In genomic region chr10:12018438-12019342, GRCh38 we compare ENCODE assay signal across 19 cellular contexts. TPM values are rescaled to one million over a fixed set of nuclear protein-coding genes. Genes with fewer than 3 reads are reported as not detected.
DNase-seq lines count a peak whose midpoint lies in the region; ATAC-seq, FAIRE-seq and TF ChIP-seq lines count a peak whose summit lies in the region.
"Had no signal": no experiment of that assay in that cellular context is flagged by ENCODE, and none has a peak within 500 bp of the region (broad histone marks: within the 10 kb centered on the region; RNA-seq: fewer than 3 reads in every experiment).

No MANE protein-coding gene starts in this region.

- no peak for TF ChIP-seq EP300 in A549 (IDR thresholded peaks at IDR 0.05)

- no peak overlapping the region for H3K4me3 Mint-ChIP-seq in stimulated activated naive CD8-positive, alpha-beta T cell treated with anti-CD3 and anti-CD28 coated beads, Interleukin-15, amount 100 ng/mL, for 72 hours
- H3K4me3 Mint-ChIP-seq: activated CD4-positive, alpha-beta memory T cell treated with anti-CD3 and anti-CD28 coated beads, Interleukin-2, amount 10 ng/mL, durations not matched to agents 7 days and 5 days; activated naive CD8-positive, alpha-beta T cell treated with anti-CD3 and anti-CD28 coated beads, Interleukin-2, amount 10 ng/mL, durations not matched to agents 7 days and 5 days; activated T-cell treated with anti-CD3 and anti-CD28 coated beads, Interleukin-2, amount 50 U/mL, for 72 hours; stimulated activated memory B cell treated with anti-CD40 and anti-IgM and Interleukin-4, amounts not matched to agents 10 μg/mL and 1 μg/mL and 100 μg/mL, for 72 hours had no signal

- H3K4me1 ChIP-seq in A549, result peaks cover 21% of the 10 kb centered on the region; the same call in 2 of the 3 replicates

- peak; percentile 65 for FAIRE-seq in A549 (lab: Jason Lieb, UNC)
- peak; percentile 67 for FAIRE-seq in H54 (lab: Jason Lieb, UNC)
- no peak for FAIRE-seq in RCC 7860 (lab: Jason Lieb, UNC)
- FAIRE-seq: bronchial epithelial cell had no signal

- H3K4me1 Mint-ChIP-seq in stimulated activated naive CD8-positive, alpha-beta T cell treated with anti-CD3 and anti-CD28 coated beads, Interleukin-15, amount 100 ng/mL, for 72 hours, result peaks cover 26% of the 10 kb centered on the region

- no peak overlapping the region for H3K4me2 ChIP-seq in A549
- H3K4me2 ChIP-seq: PC-9 had no signal

- POLR2A ChIA-PET in A549 (lab: Yijun Ruan, JAX), result no interaction called here

- no peak for TF ChIP-seq RAD21 in A549 (conservative IDR thresholded peaks at IDR 0.05 in 1 of 2, IDR thresholded peaks at IDR 0.05 in 1 of 2)

- no peak overlapping the region for H3K27ac ChIP-seq in A549
- H3K27ac ChIP-seq: PC-9, upper lobe of left lung had no signal

- no peak for ATAC-seq in A549
- no peak for ATAC-seq in stimulated activated naive CD8-positive, alpha-beta T cell treated with anti-CD3 and anti-CD28 coated beads, Interleukin-15, amount 100 ng/mL, for 72 hours
- ATAC-seq in HG03460 (IDR thresholded peaks at IDR 0.05; ENCODE audit: unreplicated experiment), result no peak
- ATAC-seq: activated T-cell treated with anti-CD3 and anti-CD28 coated beads, Interleukin-2, amount 50 U/mL, for 72 hours; stimulated activated memory B cell treated with anti-CD40 and anti-IgM and Interleukin-4, amounts not matched to agents 10 μg/mL and 1 μg/mL and 100 μg/mL, for 72 hours had no signal

- no peaks in the 10 kb centered on the region for H3K9me3 ChIP-seq in A549
- H3K9me3 ChIP-seq: upper lobe of left lung had no signal

- no peak for TF ChIP-seq CTCF in A549 (IDR thresholded peaks at IDR 0.05)

- CTCF ChIA-PET in A549 (lab: Yijun Ruan, JAX), result interaction anchor here (0.6 kb wide), 1 partner anchor 14 kb away, joined by 3 read pairs; no protein-coding TSS in a partner anchor

- no peak overlapping the region for H3K4me3 ChIP-seq in A549
- H3K4me3 ChIP-seq: PC-9, upper lobe of left lung had no signal

- no peak overlapping the region for H3K27ac Mint-ChIP-seq in stimulated activated naive CD8-positive, alpha-beta T cell treated with anti-CD3 and anti-CD28 coated beads, Interleukin-15, amount 100 ng/mL, for 72 hours
- H3K27ac Mint-ChIP-seq: activated CD4-positive, alpha-beta memory T cell treated with anti-CD3 and anti-CD28 coated beads, Interleukin-2, amount 10 ng/mL, durations not matched to agents 7 days and 5 days; activated naive CD8-positive, alpha-beta T cell treated with anti-CD3 and anti-CD28 coated beads, Interleukin-2, amount 10 ng/mL, durations not matched to agents 7 days and 5 days; activated T-cell treated with anti-CD3 and anti-CD28 coated beads, Interleukin-2, amount 50 U/mL, for 72 hours; stimulated activated memory B cell treated with anti-CD40 and anti-IgM and Interleukin-4, amounts not matched to agents 10 μg/mL and 1 μg/mL and 100 μg/mL, for 72 hours had no signal

- DNase-seq in A549 (ENCODE audit: low read depth in 1 of 2, low spot score in 1 of 2) (no peak), H54 (ENCODE audit: insufficient read length, low spot score) (no peak), amniotic epithelial cell (ENCODE audit: low read depth) (peak; percentile 91), iris pigment epithelial cell (ENCODE audit: low read depth) (peak; percentile 71), globus pallidus (ENCODE audit: low spot score) (no peak), RCC 7860 (ENCODE audit: low spot score) (no peak)
- no peak for DNase-seq in stimulated activated naive CD8-positive, alpha-beta T cell treated with anti-CD3 and anti-CD28 coated beads, Interleukin-15, amount 100 ng/mL, for 72 hours
- DNase-seq: ACHN; activated CD4-positive, alpha-beta memory T cell treated with anti-CD3 and anti-CD28 coated beads, Interleukin-2, amount 10 ng/mL, durations not matched to agents 7 days and 5 days; activated naive CD8-positive, alpha-beta T cell treated with anti-CD3 and anti-CD28 coated beads, Interleukin-2, amount 10 ng/mL, durations not matched to agents 7 days and 5 days; activated T-cell treated with anti-CD3 and anti-CD28 coated beads, Interleukin-2, amount 50 U/mL, for 72 hours; foreskin keratinocyte; NCI-H524 treated with DMSO at 0.1 percent for 48 hours; PC-9; SW 1271; upper lobe of left lung had no signal

- H3K9me3 Mint-ChIP-seq in stimulated activated naive CD8-positive, alpha-beta T cell treated with anti-CD3 and anti-CD28 coated beads, Interleukin-15, amount 100 ng/mL, for 72 hours, result no peaks in the 10 kb centered on the region
- H3K9me3 Mint-ChIP-seq: activated CD4-positive, alpha-beta memory T cell treated with anti-CD3 and anti-CD28 coated beads, Interleukin-2, amount 10 ng/mL, durations not matched to agents 7 days and 5 days; activated naive CD8-positive, alpha-beta T cell treated with anti-CD3 and anti-CD28 coated beads, Interleukin-2, amount 10 ng/mL, durations not matched to agents 7 days and 5 days; activated T-cell treated with anti-CD3 and anti-CD28 coated beads, Interleukin-2, amount 50 U/mL, for 72 hours; stimulated activated memory B cell treated with anti-CD40 and anti-IgM and Interleukin-4, amounts not matched to agents 10 μg/mL and 1 μg/mL and 100 μg/mL, for 72 hours had no signal

- 80% methylated on average over 6 of the region's 6 CpGs for WGBS in A549 (ENCODE audit: missing lambda C conversion rate)

- no peaks in the 10 kb centered on the region for H3K27me3 Mint-ChIP-seq in stimulated activated naive CD8-positive, alpha-beta T cell treated with anti-CD3 and anti-CD28 coated beads, Interleukin-15, amount 100 ng/mL, for 72 hours
- H3K27me3 Mint-ChIP-seq: activated CD4-positive, alpha-beta memory T cell treated with anti-CD3 and anti-CD28 coated beads, Interleukin-2, amount 10 ng/mL, durations not matched to agents 7 days and 5 days; activated naive CD8-positive, alpha-beta T cell treated with anti-CD3 and anti-CD28 coated beads, Interleukin-2, amount 10 ng/mL, durations not matched to agents 7 days and 5 days; stimulated activated memory B cell treated with anti-CD40 and anti-IgM and Interleukin-4, amounts not matched to agents 10 μg/mL and 1 μg/mL and 100 μg/mL, for 72 hours had no signal

- no peak for TF ChIP-seq POLR2A in A549 (IDR thresholded peaks at IDR 0.05; ENCODE audit: low read length)
- no peak for TF ChIP-seq POLR2A in H54 (IDR thresholded peaks at IDR 0.05; ENCODE audit: low read depth, low read length)

TF ChIP-seq in A549, 52 proteins besides CTCF, POLR2A, EP300 and RAD21:
- TF ChIP-seq HOXA7 (CRISPR knock-in tag; IDR thresholded peaks at IDR 0.05) (no peak), E2F6 (IDR thresholded peaks at IDR 0.05; ENCODE audit: borderline replicate concordance, low read depth) (no peak), FOSB (CRISPR knock-in tag; IDR thresholded peaks at IDR 0.05) (no peak), SREBF2 (IDR thresholded peaks at IDR 0.05) (no peak), HOXB5 (CRISPR knock-in tag; IDR thresholded peaks at IDR 0.05) (no peak), ESRRA (IDR thresholded peaks at IDR 0.05; ENCODE audit: borderline replicate concordance, low read length) (no peak), MAX (IDR thresholded peaks at IDR 0.05) (no peak), REST (IDR thresholded peaks at IDR 0.05) (no peak), FOSL2 (IDR thresholded peaks at IDR 0.05) (no peak), FOSL2 (CRISPR knock-in tag; IDR thresholded peaks at IDR 0.05) (no peak), JUNB (IDR thresholded peaks at IDR 0.05) (no peak), TFCP2L1 (CRISPR knock-in tag; IDR thresholded peaks at IDR 0.05) (no peak)

RNA-seq across cellular contexts. Expression of gene UPF2, which starts 23.9 kb away (rescaled TPM):
- polyA plus RNA-seq in A549 (2011; rRNA removed) (17.0 and 21.6 TPM in 2 replicates), A549 (2017; fragmentation: RNase III; extraction: RNeasy Plus Mini Kit Qiagen cat#74134 plus additional on column Dnase treatment) (16.5 to 18.5 TPM (median 17.3 TPM) in 3 replicates)
- polyA plus RNA-seq in A549 (2012; cell fraction: cytosol; rRNA removed), result 4.0 and 4.2 TPM in 2 replicates
- polyA plus RNA-seq in A549 (2012; cell fraction: nucleus; rRNA removed), result 3.3 and 4.9 TPM in 2 replicates
- polyA minus RNA-seq in A549 (2011; rRNA and poly(A)+ RNA removed), result 8.9 and 9.3 TPM in 2 replicates

RNA-seq across cellular contexts. Expression of gene DHTKD1, which starts 50.1 kb away (rescaled TPM):
- 21.2 and 23.0 TPM in 2 replicates for polyA plus RNA-seq in A549 (2011; rRNA removed)
- 11.4 and 16.0 TPM in 2 replicates for polyA plus RNA-seq in A549 (2012; cell fraction: cytosol; rRNA removed)
- polyA plus RNA-seq in A549 (2012; cell fraction: nucleus; rRNA removed), result 7.6 and 18.4 TPM in 2 replicates
- 10.3 to 11.9 TPM (median 11.1 TPM) in 3 replicates for polyA plus RNA-seq in A549 (2017; fragmentation: RNase III; extraction: RNeasy Plus Mini Kit Qiagen cat#74134 plus additional on column Dnase treatment)
- polyA minus RNA-seq in A549 (2011; rRNA and poly(A)+ RNA removed), result 59.9 and 84.6 TPM in 2 replicates

Comparison
In these comparisons a context has a peak if more than half of its experiments do, and no peak if none do; other contexts are left out.
1. DNase-seq: peak in amniotic epithelial cell (single experiment) and iris pigment epithelial cell (single experiment); none in A549 (0 of 2), H54 (single experiment), stimulated activated naive CD8-positive, alpha-beta T cell treated with anti-CD3 and anti-CD28 coated beads, Interleukin-15, amount 100 ng/mL, for 72 hours (0 of 2), globus pallidus (single experiment) and RCC 7860 (single experiment).